Comparison of ENCODE assay signal across 24 cellular contexts in the genomic region with DNA sequence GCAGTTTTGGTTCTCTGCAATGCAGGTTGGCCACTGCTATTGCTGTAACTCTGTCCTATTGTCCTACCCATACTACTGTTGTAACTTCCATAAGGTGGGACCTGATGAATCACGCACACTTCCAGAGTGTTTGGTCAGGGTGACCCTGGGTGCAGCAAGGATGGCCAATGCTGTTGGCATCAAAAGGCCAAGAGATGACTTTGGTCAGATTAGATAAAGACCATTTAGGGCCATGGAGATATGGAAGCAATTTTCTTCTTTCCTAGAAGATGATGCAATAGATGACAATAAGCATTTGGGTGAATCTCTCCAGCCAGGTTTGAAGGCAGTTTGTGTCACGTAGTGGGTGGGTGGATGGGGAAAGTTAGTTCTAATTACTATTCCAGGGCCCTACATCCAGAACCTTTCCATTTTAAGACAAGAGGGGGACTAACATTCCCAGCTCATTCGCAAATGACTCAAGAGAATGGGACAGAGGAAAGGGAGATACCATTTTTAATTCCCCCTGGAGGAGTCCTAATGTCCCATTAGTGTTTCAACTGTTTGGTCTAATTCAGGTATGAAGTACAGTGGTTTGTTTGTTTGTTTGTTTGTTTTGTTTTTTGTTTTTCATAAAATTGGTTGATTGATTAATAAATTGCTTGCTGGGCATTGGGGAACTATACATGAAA. TPM values are rescaled to one million over a fixed set of nuclear protein-coding genes. Genes with fewer than 3 reads are reported as not detected.
"Had no signal": no experiment of that assay in that cellular context is flagged by ENCODE, and none has a peak within 500 bp of the region (broad histone marks: within the 10 kb centered on the region; RNA-seq: fewer than 3 reads in every experiment).

No MANE protein-coding gene starts in this region.

- H3K4me3 Mint-ChIP-seq: activated naive CD4-positive, alpha-beta T cell treated with anti-CD3 and anti-CD28 coated beads for 36 hours; activated naive CD8-positive, alpha-beta T cell treated with anti-CD3 and anti-CD28 coated beads, Interleukin-2, amount 10 ng/mL, durations not matched to agents 7 days and 5 days; activated T-cell treated with anti-CD3 and anti-CD28 coated beads, Interleukin-2, amount 50 U/mL, for 72 hours; mesothelial cell of epicardium; naive thymus-derived CD8-positive, alpha-beta T cell; T-helper 17 cell had no signal

- H3K4me2 ChIP-seq: smooth muscle cell had no signal

- H3K36me3 ChIP-seq: heart right ventricle, lower lobe of right lung, sigmoid colon had no signal

- H3K27me3 ChIP-seq: sigmoid colon, testis had no signal

- H3K4me3 ChIP-seq: coronary artery, heart right ventricle, lower lobe of right lung, sigmoid colon, smooth muscle cell, testis had no signal

- H3K36me3 Mint-ChIP-seq: activated naive CD8-positive, alpha-beta T cell treated with anti-CD3 and anti-CD28 coated beads, Interleukin-2, amount 10 ng/mL, durations not matched to agents 7 days and 5 days; mesothelial cell of epicardium; naive thymus-derived CD8-positive, alpha-beta T cell; type B pancreatic cell had no signal

- DNase-seq: activated CD4-positive, alpha-beta T cell treated with anti-CD3 and anti-CD28 coated beads for 4 hours; activated CD4-positive, alpha-beta T cell treated with anti-CD3 and anti-CD28 coated beads, Interleukin-2, amount 50 U/mL, for 48 hours; activated CD4-positive, CD25-positive, alpha-beta regulatory T cell; activated effector memory CD4-positive, alpha-beta T cell treated with Interleukin-2 at 50 U/mL for 16 hours; activated naive CD4-positive, alpha-beta T cell treated with anti-CD3 and anti-CD28 coated beads for 36 hours; activated naive CD8-positive, alpha-beta T cell treated with anti-CD3 and anti-CD28 coated beads, Interleukin-2, amount 10 ng/mL, durations not matched to agents 7 days and 5 days; activated T-cell treated with anti-CD3 and anti-CD28 coated beads, Interleukin-2, amount 50 U/mL, for 72 hours; amniotic stem cell; cerebellar nuclear complex; islet precursor cell; lower lobe of right lung; naive thymus-derived CD8-positive, alpha-beta T cell; sigmoid colon; stimulated activated CD4-positive, alpha-beta T cell treated with anti-CD3 and anti-CD28 coated beads, Interleukin-15, amount 100 ng/mL, for 24 hours; stimulated activated CD4-positive, alpha-beta T cell treated with anti-CD3 and anti-CD28 coated beads, Interleukin-2, amount 100 ng/mL, for 48 hours; stimulated activated CD8-positive, alpha-beta memory T cell treated with anti-CD3 and anti-CD28 coated beads, Interleukin-4, amount 100 ng/mL, for 48 hours; stimulated activated naive CD4-positive, alpha-beta T cell; T-helper 17 cell; testis had no signal

- H3K4me1 ChIP-seq: lower lobe of right lung, testis had no signal

- ATAC-seq: activated T-cell treated with anti-CD3 and anti-CD28 coated beads, Interleukin-2, amount 50 U/mL, for 72 hours; lower lobe of right lung; naive thymus-derived CD8-positive, alpha-beta T cell; T-helper 17 cell had no signal

- H3K27ac ChIP-seq: coronary artery, lower lobe of right lung, testis had no signal

- H3K9me3 Mint-ChIP-seq: activated naive CD4-positive, alpha-beta T cell treated with anti-CD3 and anti-CD28 coated beads for 36 hours; activated naive CD8-positive, alpha-beta T cell treated with anti-CD3 and anti-CD28 coated beads, Interleukin-2, amount 10 ng/mL, durations not matched to agents 7 days and 5 days; activated T-cell treated with anti-CD3 and anti-CD28 coated beads, Interleukin-2, amount 50 U/mL, for 72 hours; mesothelial cell of epicardium; naive thymus-derived CD8-positive, alpha-beta T cell had no signal

- H3K27ac Mint-ChIP-seq: activated naive CD4-positive, alpha-beta T cell treated with anti-CD3 and anti-CD28 coated beads for 36 hours; activated naive CD8-positive, alpha-beta T cell treated with anti-CD3 and anti-CD28 coated beads, Interleukin-2, amount 10 ng/mL, durations not matched to agents 7 days and 5 days; activated T-cell treated with anti-CD3 and anti-CD28 coated beads, Interleukin-2, amount 50 U/mL, for 72 hours; naive thymus-derived CD8-positive, alpha-beta T cell; T-helper 17 cell had no signal

- H3K9me3 ChIP-seq: heart right ventricle, lower lobe of right lung, sigmoid colon, testis had no signal

RNA-seq across cellular contexts. Expression of a gene that starts 35.6 kb away (rescaled TPM):
- polyA plus RNA-seq: naive thymus-derived CD8-positive, alpha-beta T cell had no signal
